Comparison of ENCODE assay signal across 8 cellular contexts in the genomic region with DNA sequence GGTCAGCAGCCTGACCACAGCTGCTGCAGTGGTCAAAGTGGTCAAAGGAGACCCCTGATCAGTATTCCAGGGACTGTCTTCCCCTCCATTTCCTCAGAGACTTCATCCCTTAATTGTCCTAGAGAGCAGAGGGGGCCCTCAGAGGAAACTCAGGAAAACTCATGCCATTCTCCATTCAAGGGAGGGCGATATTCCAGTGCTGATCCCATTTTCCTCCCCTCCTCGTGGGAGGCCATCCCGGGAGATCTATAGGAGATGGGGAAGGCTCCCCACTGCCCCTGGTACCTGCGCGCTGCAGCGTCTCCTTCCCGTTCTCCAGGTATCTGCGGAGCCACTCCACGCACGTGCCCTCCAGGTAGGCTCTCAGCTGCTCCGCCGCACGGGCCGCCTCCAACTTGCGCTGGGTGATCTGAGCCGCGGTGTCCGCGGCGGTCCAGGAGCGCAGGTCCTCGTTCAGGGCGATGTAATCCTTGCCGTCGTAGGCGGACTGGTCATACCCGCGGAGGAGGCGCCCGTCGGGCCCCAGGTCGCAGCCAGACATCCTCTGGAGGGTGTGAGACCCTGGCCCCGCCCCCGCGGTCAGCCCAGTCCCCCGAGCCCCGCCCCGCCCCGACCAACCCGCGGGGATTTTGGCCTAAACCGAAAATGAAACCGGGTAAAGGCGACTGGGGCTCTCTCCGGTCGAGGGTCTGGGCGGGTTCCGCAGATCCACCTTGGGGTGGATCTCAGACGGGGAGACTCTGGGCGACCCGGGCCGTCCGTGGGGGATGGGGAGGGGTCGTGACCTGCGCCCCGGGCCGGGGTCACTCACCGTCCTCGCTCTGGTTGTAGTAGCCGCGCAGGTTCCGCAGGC. TPM values are rescaled to one million over a fixed set of nuclear protein-coding genes. Genes with fewer than 3 reads are reported as not detected.
DNase-seq lines count a peak whose midpoint lies in the region; ATAC-seq and TF ChIP-seq lines count a peak whose summit lies in the region.

No MANE protein-coding gene starts in this region.

- H3K4me1 Mint-ChIP-seq in progenitor cell of endocrine pancreas (ENCODE audit: low read depth), result peaks cover 4% of the 10 kb centered on the region

- no peaks in the 10 kb centered on the region for H3K9me3 Mint-ChIP-seq in progenitor cell of endocrine pancreas (ENCODE audit: low read depth)

- peaks cover 43% of the 10 kb centered on the region for H3K27me3 Mint-ChIP-seq in progenitor cell of endocrine pancreas

- ATAC-seq in GM21390 (IDR thresholded peaks at IDR 0.05; ENCODE audit: unreplicated experiment) (peak; percentile 34), Right ventricle myocardium inferior (peak; percentile 66), HG03457 (IDR thresholded peaks at IDR 0.05; ENCODE audit: unreplicated experiment) (no peak)

- TF ChIP-seq CTCF in progenitor cell of endocrine pancreas (IDR thresholded peaks at IDR 0.05; ENCODE audit: unreplicated experiment), result no peak

- peak overlapping the region; percentile 79 for H3K4me3 Mint-ChIP-seq in progenitor cell of endocrine pancreas (ENCODE audit: low read depth)

- intact Hi-C loops in Right ventricle myocardium inferior (cut with DNase I), result no loop called here

- DNase-seq in CD1c-positive myeloid dendritic cell (ENCODE audit: extremely low spot score) (peak; percentile 42), NCI-H69 (lab: John Stamatoyannopoulos, UW) (peak; percentile 52), Right ventricle myocardium inferior (ENCODE audit: missing footprints) (peak; percentile 83), progenitor cell of endocrine pancreas (ENCODE audit: low spot score, unreplicated experiment) (peak; percentile 17), COLO829 (ENCODE audit: low spot score) (no peak)
- peak; percentile 50 for DNase-seq in activated naive CD4-positive, alpha-beta T cell treated with Interleukin-2 at 50 U/mL for 16 hours

- H3K36me3 Mint-ChIP-seq in progenitor cell of endocrine pancreas (ENCODE audit: insufficient read depth), result peaks cover 13% of the 10 kb centered on the region

- H3K27ac Mint-ChIP-seq in progenitor cell of endocrine pancreas, result peak overlapping the region; percentile 79

RNA-seq across cellular contexts. Expression of gene HLA-C, which starts 0.9 kb away (rescaled TPM):
- total RNA-seq in Right ventricle myocardium inferior, result 185 TPM
- total RNA-seq in progenitor cell of endocrine pancreas, result 137 and 141 TPM in 2 replicates
